Comparison of ENCODE assay signal across 8 cellular contexts in the genomic region with DNA sequence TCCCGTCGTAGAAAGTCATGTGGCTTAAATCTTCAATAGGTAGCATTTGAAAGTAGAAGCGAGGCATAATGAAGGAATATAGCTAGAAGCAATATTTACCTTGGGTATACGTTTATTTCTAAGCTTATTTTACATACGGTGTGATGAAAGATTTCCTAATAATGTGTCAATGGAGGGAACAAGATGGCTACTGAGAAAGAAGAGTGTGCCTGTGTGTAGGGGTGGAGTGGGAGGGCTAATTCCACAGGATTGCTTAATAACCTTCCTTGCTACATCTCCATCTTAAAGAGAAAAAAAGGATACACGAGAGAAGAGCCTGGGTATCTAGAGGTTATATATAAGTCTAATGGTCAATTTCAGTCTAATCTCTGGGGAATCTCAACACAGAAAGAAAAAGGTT. TPM values are rescaled to one million over a fixed set of nuclear protein-coding genes. Genes with fewer than 3 reads are reported as not detected.
DNase-seq lines count a peak whose midpoint lies in the region; ATAC-seq and TF ChIP-seq lines count a peak whose summit lies in the region.
"Had no signal": no experiment of that assay in that cellular context is flagged by ENCODE, and none has a peak within 500 bp of the region (broad histone marks: within the 10 kb centered on the region; RNA-seq: fewer than 3 reads in every experiment).

No MANE protein-coding gene starts in this region.

- DNase-seq in HCEC 1CT (peak; percentile 67), SK-MEL-5 (ENCODE audit: low read depth, low spot score) (peak; percentile 72), fibroblast of pulmonary artery (ENCODE audit: low read depth) (peak; percentile 88), spleen (no peak), activated gamma-delta T cell treated with Interleukin-2 at 50 U/mL for 16 hours (no peak), NCI-H2029 (lab: John Stamatoyannopoulos, UW) (no peak)

- H3K4me3 ChIP-seq in fibroblast of pulmonary artery (replicated peaks; ENCODE audit: low read depth, low read length) (peak overlapping the region; percentile 92), spleen (peak overlapping the region in 3 of 8 donors; percentile 66 to 89 (median 75))

- ATAC-seq in HG03025 (IDR thresholded peaks at IDR 0.05; ENCODE audit: low FRiP score, unreplicated experiment), result no peak

- TF ChIP-seq CTCF in fibroblast of pulmonary artery (IDR thresholded peaks at IDR 0.05; ENCODE audit: low read length, missing control alignments) (no peak), spleen (IDR thresholded peaks at IDR 0.05 in 8 of 11, conservative IDR thresholded peaks at IDR 0.05 in 3 of 11) (no peak)

- in situ Hi-C loops in SK-MEL-5 (cut with HindIII; ENCODE audit: low pct_unique_long_range_greater_than_20kb, low sequenced_read_pairs), result no loop called here

- no peak for TF ChIP-seq POLR2A in spleen (IDR thresholded peaks at IDR 0.05)

- no peaks in the 10 kb centered on the region for H3K36me3 ChIP-seq in spleen

- H3K4me1 ChIP-seq in spleen, result peaks cover 24 to 72% (median 46%) of the 10 kb centered on the region in 6 donors

- H3K27me3 ChIP-seq in spleen (replicated peaks in 1 of 7), result no peaks in the 10 kb centered on the region

- WGBS in spleen, 5 donors, result 57 to 83% (median 66%) methylated on average over 6 of the region's 6 CpGs

- intact Hi-C loops in spleen (cut with DNase I; ENCODE audit: low total_unique reads), result no loop called here

- no peaks in the 10 kb centered on the region for H3K9me3 ChIP-seq in spleen

- peak overlapping the region in 7 of 8 donors; percentile 95 to 99 (median 97) for H3K27ac ChIP-seq in spleen

RNA-seq across cellular contexts. Expression of gene SPART, which starts 2.0 kb away (rescaled TPM):
- 143 and 154 TPM in 2 replicates for total RNA-seq in SK-MEL-5 (2014; rRNA removed; shearing (Covaris generic))
- polyA plus RNA-seq in SK-MEL-5 (2015; cell fraction: cytosol; rRNA removed), result 60.5 and 88.7 TPM in 2 replicates
- polyA plus RNA-seq in SK-MEL-5 (2015; cell fraction: nucleus; rRNA removed), result 95.0 and 114 TPM in 2 replicates
- 10 to 100 TPM; 52.6 to 68.5 (median 57.5) TPM for total RNA-seq in spleen
- polyA plus RNA-seq in spleen, result 10 to 100 TPM; 15.9 to 31.2 (median 22.0) TPM
- total RNA-seq: OCI-LY7 had no signal

RNA-seq across cellular contexts. Expression of gene CCDC169, which starts 46.6 kb away (rescaled TPM):
- 1.7 and 1.9 TPM in 2 replicates for total RNA-seq in SK-MEL-5 (2014; rRNA removed; shearing (Covaris generic))
- polyA plus RNA-seq in SK-MEL-5 (2015; cell fraction: cytosol; rRNA removed), result 1.0 and 1.6 TPM in 2 replicates
- 4.1 and 4.9 TPM in 2 replicates for polyA plus RNA-seq in SK-MEL-5 (2015; cell fraction: nucleus; rRNA removed)
- under 1 TPM in 3 of 7 donors, not detected in 4; 0.17 to 0.44 (median 0.43) TPM for total RNA-seq in spleen
- under 1 TPM; 0.06 to 0.10 (median 0.09) TPM for polyA plus RNA-seq in spleen
- total RNA-seq: OCI-LY7 had no signal

Comparison
In these comparisons a context has a peak if more than half of its experiments do, and no peak if none do; other contexts are left out.
1. DNase-seq: peak in HCEC 1CT (single experiment), SK-MEL-5 (single experiment) and fibroblast of pulmonary artery (single experiment); none in spleen (single experiment), activated gamma-delta T cell treated with Interleukin-2 at 50 U/mL for 16 hours (single experiment) and NCI-H2029 (single experiment).